Comparison of ENCODE assay signal across 20 cellular contexts in the genomic region with DNA sequence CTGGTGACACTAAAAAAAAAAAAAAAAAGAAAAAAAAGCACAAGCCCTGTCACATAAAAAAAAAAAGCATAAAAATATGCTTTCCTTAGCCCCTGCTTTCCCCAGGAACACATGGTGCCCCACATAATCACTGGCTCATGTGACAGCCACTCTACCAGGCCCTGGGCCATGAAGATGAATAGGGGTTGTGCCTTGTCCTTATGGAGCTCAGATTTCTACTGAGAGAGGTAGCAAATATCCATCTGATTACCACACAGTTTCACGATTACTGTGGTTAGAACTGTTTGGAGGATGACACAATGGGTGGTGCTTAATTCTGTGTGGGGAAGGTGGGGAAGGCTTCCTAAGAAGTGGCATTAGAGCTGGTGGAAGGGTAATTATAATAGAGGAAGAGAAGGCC. TPM values are rescaled to one million over a fixed set of nuclear protein-coding genes. Genes with fewer than 3 reads are reported as not detected.
DNase-seq lines count a peak whose midpoint lies in the region; ATAC-seq and TF ChIP-seq lines count a peak whose summit lies in the region.
"Had no signal": no experiment of that assay in that cellular context is flagged by ENCODE, and none has a peak within 500 bp of the region (broad histone marks: within the 10 kb centered on the region; RNA-seq: fewer than 3 reads in every experiment).

No MANE protein-coding gene starts in this region.

- H3K27me3 Mint-ChIP-seq in nephron progenitor cell (ENCODE audit: low read depth, poor library complexity): peaks cover 81% of the 10 kb centered on the region

- no peak overlapping the region for H3K4me3 ChIP-seq in ACC112 (ENCODE audit: low read depth, low read length)
- H3K4me3 ChIP-seq: dorsolateral prefrontal cortex, HAP-1, SK-N-MC had no signal

- H3K4me1 ChIP-seq in ACC112 (ENCODE audit: control insufficient read depth, insufficient read depth, low read length, unreplicated experiment) (peaks cover 40% of the 10 kb centered on the region), foreskin keratinocyte (peaks cover 46% of the 10 kb centered on the region)
- H3K4me1 ChIP-seq: HAP-1 had no signal

- CTCF ChIA-PET in RWPE1 (lab: Yijun Ruan, JAX): interaction anchor here (1.0 kb wide), 1 partner anchor 11 kb away, joined by 4 read pairs; no protein-coding TSS in a partner anchor

- H3K9me3 Mint-ChIP-seq in nephron progenitor cell: no peaks in the 10 kb centered on the region

- H3K4me3 Mint-ChIP-seq in nephron progenitor cell: no peak overlapping the region
- H3K4me3 Mint-ChIP-seq: stimulated activated naive B cell treated with anti-CD40 and anti-IgM and Interleukin-4, amounts not matched to agents 10 μg/mL and 1 μg/mL and 100 μg/mL, for 72 hours had no signal

- H3K4me1 Mint-ChIP-seq in nephron progenitor cell: peaks cover 4% of the 10 kb centered on the region
- H3K4me1 Mint-ChIP-seq: stimulated activated naive B cell treated with anti-CD40 and anti-IgM and Interleukin-4, amounts not matched to agents 10 μg/mL and 1 μg/mL and 100 μg/mL, for 72 hours had no signal

- H3K27ac ChIP-seq in ACC112 (ENCODE audit: low read depth, low read length) (peak overlapping the region; percentile 80), RWPE1 (peak overlapping the region; percentile 94), foreskin keratinocyte (peak overlapping the region; percentile 86)
- H3K27ac ChIP-seq: dorsolateral prefrontal cortex, HL-60, neutrophil, SK-N-MC, WERI-Rb-1 had no signal

- no peaks in the 10 kb centered on the region for H3K79me2 ChIP-seq in ACC112 (ENCODE audit: control insufficient read depth, insufficient read depth, low read length, unreplicated experiment)

- H3K36me3 ChIP-seq in ACC112 (ENCODE audit: insufficient read depth, low read length): no peaks in the 10 kb centered on the region
- H3K36me3 ChIP-seq: HAP-1, neutrophil, WERI-Rb-1 had no signal

- DNase-seq in LHCN-M2 (ENCODE audit: low read depth): peak; percentile 44
- DNase-seq in RWPE1 (ENCODE audit: low spot score): no peak
- DNase-seq in foreskin keratinocyte: peak in 1 of 2 donors; percentile 83
- no peak for DNase-seq in activated naive CD4-positive, alpha-beta T cell treated with anti-CD3 and anti-CD28 coated beads, Interleukin-2, amount 50 U/mL, for 16 hours
- DNase-seq in activated CD4-positive, alpha-beta T cell treated with anti-CD3 and anti-CD28 coated beads, Interleukin-2, amount 50 U/mL, for 4 hours: no peak
- no peak for DNase-seq in nephron progenitor cell
- DNase-seq in NK-92 treated with Interleukin-12 subunit alpha and Interleukin-12 subunit beta, amount 100 ng/mL, for 24 hours (lab: John Stamatoyannopoulos, UW): no peak
- DNase-seq: activated effector memory CD4-positive, alpha-beta T cell treated with anti-CD3 and anti-CD28 coated beads, Interleukin-2, amount 50 U/mL, for 16 hours; dorsolateral prefrontal cortex; foreskin melanocyte; Kasumi-1; NCI-H2029; stimulated activated naive B cell treated with anti-CD40 and anti-IgM and Interleukin-4, amounts not matched to agents 10 μg/mL and 1 μg/mL and 100 μg/mL, for 72 hours; WERI-Rb-1 had no signal

- H2AFZ ChIP-seq in ACC112 (ENCODE audit: low read length, unreplicated experiment): no peak overlapping the region

- ATAC-seq in foreskin keratinocyte: no peak
- ATAC-seq: stimulated activated naive B cell treated with anti-CD40 and anti-IgM and Interleukin-4, amounts not matched to agents 10 μg/mL and 1 μg/mL and 100 μg/mL, for 72 hours had no signal

- H3K36me3 Mint-ChIP-seq in nephron progenitor cell (ENCODE audit: low read depth): no peaks in the 10 kb centered on the region
- H3K36me3 Mint-ChIP-seq: stimulated activated naive B cell treated with anti-CD40 and anti-IgM and Interleukin-4, amounts not matched to agents 10 μg/mL and 1 μg/mL and 100 μg/mL, for 72 hours had no signal

- POLR2A ChIA-PET in RWPE1 (lab: Yijun Ruan, JAX; ENCODE audit: low non-redundant PET): no interaction called here

- no peak overlapping the region for H3K27ac Mint-ChIP-seq in nephron progenitor cell
- H3K27ac Mint-ChIP-seq: stimulated activated naive B cell treated with anti-CD40 and anti-IgM and Interleukin-4, amounts not matched to agents 10 μg/mL and 1 μg/mL and 100 μg/mL, for 72 hours had no signal

- H3K27me3 ChIP-seq in ACC112 (ENCODE audit: insufficient read depth, low read length) (no peaks in the 10 kb centered on the region), foreskin keratinocyte (no peaks in the 10 kb centered on the region)
- H3K27me3 ChIP-seq: dorsolateral prefrontal cortex had no signal

- TF ChIP-seq CTCF in RWPE1 (conservative IDR thresholded peaks at IDR 0.05; ENCODE audit: low read depth): no peak
- TF ChIP-seq CTCF in foreskin keratinocyte (conservative IDR thresholded peaks at IDR 0.05): no peak
- no peak for TF ChIP-seq CTCF in nephron progenitor cell (IDR thresholded peaks at IDR 0.05)

RNA-seq across cellular contexts. Expression of gene RAET1E, which starts 9.3 kb away (rescaled TPM):
- 1.3 and 2.8 TPM in 2 replicates for total RNA-seq in LHCN-M2 (2014; rRNA removed)
- polyA plus RNA-seq in LHCN-M2 (2012): 1.3 TPM
- total RNA-seq in foreskin keratinocyte: 1.1 and 1.5 TPM in 2 replicates
- polyA plus RNA-seq in foreskin keratinocyte: 0.97 and 1.1 TPM in 2 replicates
- total RNA-seq: activated CD8-positive, alpha-beta memory T cell treated with anti-CD3 and anti-CD28 coated beads for 36 hours had no signal

RNA-seq across cellular contexts. Expression of gene LRP11, which starts 24.5 kb away (rescaled TPM):
- total RNA-seq in LHCN-M2 (2014; rRNA removed) (46.6 and 50.9 TPM in 2 replicates), foreskin keratinocyte (42.0 and 42.6 TPM in 2 replicates)
- polyA plus RNA-seq in LHCN-M2 (2012): 12.6 TPM
- 15.5 and 18.8 TPM in 2 replicates for polyA plus RNA-seq in foreskin keratinocyte

RNA-seq across cellular contexts. Expression of gene RAET1G, which starts 34.3 kb away (rescaled TPM):
- total RNA-seq in LHCN-M2 (2014; rRNA removed): 1.2 and 1.3 TPM in 2 replicates
- 2.4 TPM for polyA plus RNA-seq in LHCN-M2 (2012)
- total RNA-seq in foreskin keratinocyte: 1.0 and 1.2 TPM in 2 replicates
- polyA plus RNA-seq in foreskin keratinocyte: 1.1 and 1.8 TPM in 2 replicates
- total RNA-seq: activated CD8-positive, alpha-beta memory T cell treated with anti-CD3 and anti-CD28 coated beads for 36 hours had no signal

RNA-seq across cellular contexts. Expression of gene ULBP2, which starts 53.2 kb away (rescaled TPM):
- 7.6 and 8.1 TPM in 2 replicates for total RNA-seq in LHCN-M2 (2014; rRNA removed)
- polyA plus RNA-seq in LHCN-M2 (2012): 10.8 TPM
- 8.3 and 10.6 TPM in 2 replicates for total RNA-seq in foreskin keratinocyte
- 9.8 and 9.9 TPM in 2 replicates for polyA plus RNA-seq in foreskin keratinocyte
